In the genomic region with DNA sequence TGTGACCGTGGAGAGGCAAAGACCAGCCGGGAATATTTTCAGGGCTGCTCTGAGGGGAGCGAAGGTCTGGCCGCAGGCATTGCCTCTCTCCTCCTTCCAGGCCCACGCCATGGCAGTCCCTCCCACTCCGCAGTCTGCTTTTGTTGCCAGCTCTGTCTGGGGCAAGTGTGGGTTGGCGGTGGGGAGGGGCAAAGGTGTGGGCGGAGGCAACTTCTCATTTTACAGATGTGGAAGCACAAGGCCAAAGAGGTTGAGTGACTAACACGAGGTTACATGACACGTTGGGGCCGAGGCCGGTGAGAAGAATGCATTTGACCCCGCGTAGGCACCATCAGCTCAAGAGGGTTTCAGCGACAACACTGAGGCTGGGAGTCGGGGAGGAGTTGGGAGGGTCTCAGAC, we compare ENCODE assay signal across 12 cellular contexts. TPM values are rescaled to one million over a fixed set of nuclear protein-coding genes. Genes with fewer than 3 reads are reported as not detected.
DNase-seq lines count a peak whose midpoint lies in the region; ATAC-seq and TF ChIP-seq lines count a peak whose summit lies in the region.
"Had no signal": no experiment of that assay in that cellular context is flagged by ENCODE, and none has a peak within 500 bp of the region (broad histone marks: within the 10 kb centered on the region; RNA-seq: fewer than 3 reads in every experiment).

No MANE protein-coding gene starts in this region.

- H3K36me3 Mint-ChIP-seq in stimulated activated naive B cell treated with anti-CD40 and anti-IgM and Interleukin-4, amounts not matched to agents 10 μg/mL and 1 μg/mL and 100 μg/mL, for 72 hours = no peaks in the 10 kb centered on the region

- no peak overlapping the region for H4K91ac ChIP-seq in mesenchymal stem cell (ENCODE audit: low read length)

- H3K4me1 ChIP-seq in BE2C (peaks cover 17% of the 10 kb centered on the region), HUES48 (ENCODE audit: control insufficient read depth, insufficient read depth, low read length) (peaks cover 19% of the 10 kb centered on the region), mesenchymal stem cell (ENCODE audit: control insufficient read depth, insufficient read depth, low read depth, low read length) (peaks cover 8% of the 10 kb centered on the region)

- peak overlapping the region; percentile 19 for H4K8ac ChIP-seq in mesenchymal stem cell (ENCODE audit: low read length)

- H3K27ac ChIP-seq in HUES48 (ENCODE audit: low read depth, low read length) (peak overlapping the region; percentile 15), mesenchymal stem cell (ENCODE audit: low read length, poor library complexity, severe bottlenecking) (no peak overlapping the region)

- H3K4me3 Mint-ChIP-seq in stimulated activated naive B cell treated with anti-CD40 and anti-IgM and Interleukin-4, amounts not matched to agents 10 μg/mL and 1 μg/mL and 100 μg/mL, for 72 hours = no peak overlapping the region
- H3K4me3 Mint-ChIP-seq: CD4-positive, CD25-positive, alpha-beta regulatory T cell had no signal

- H3K27me3 ChIP-seq in BE2C (no peaks in the 10 kb centered on the region), HUES48 (ENCODE audit: control insufficient read depth, insufficient read depth, low read length) (peaks cover 8% of the 10 kb centered on the region), mesenchymal stem cell (ENCODE audit: control insufficient read depth in 1 of 2, insufficient read depth in 1 of 2, low read length in 2 of 2) (peaks cover 0 to 24% of the 10 kb centered on the region in 2 experiments)

- 60% methylated on average over 14 of the region's 16 CpGs for WGBS in mesenchymal stem cell

- H2AK5ac ChIP-seq in mesenchymal stem cell (ENCODE audit: low read length, severe bottlenecking) = no peak overlapping the region

- no peak overlapping the region for H2AFZ ChIP-seq in mesenchymal stem cell (ENCODE audit: low read depth, low read length)

- H3K9me3 ChIP-seq in BE2C (no peaks in the 10 kb centered on the region), HUES48 (ENCODE audit: control insufficient read depth, insufficient read depth, low read length) (no peaks in the 10 kb centered on the region), mesenchymal stem cell (ENCODE audit: control insufficient read depth, low read length) (no peaks in the 10 kb centered on the region)

- TF ChIP-seq CTCF in BE2C (IDR thresholded peaks at IDR 0.05; ENCODE audit: low read depth, low read length) = no peak
- no peak for TF ChIP-seq CTCF in astrocyte of the spinal cord (IDR thresholded peaks at IDR 0.05; ENCODE audit: low read depth, low read length)

- no peak overlapping the region for H3K9ac ChIP-seq in HUES48 (ENCODE audit: low read depth, low read length)
- no peak overlapping the region for H3K9ac ChIP-seq in mesenchymal stem cell (ENCODE audit: low read length)

- DNase-seq in BE2C (peak; percentile 40), astrocyte of the spinal cord (ENCODE audit: low read depth, low spot score) (peak; percentile 43), mesenchymal stem cell (peak; percentile 36), NCI-H1105 treated with DMSO at 0.1 percent for 48 hours (lab: John Stamatoyannopoulos, UW) (no peak), NOMO-1 treated with dmso at 0.1 percent for 144 hours (lab: John Stamatoyannopoulos, UW; ENCODE audit: unreplicated experiment) (no peak), left lobe of liver (ENCODE audit: low spot score) (no peak)
- DNase-seq in stimulated activated naive B cell treated with anti-CD40 and anti-IgM and Interleukin-4, amounts not matched to agents 10 μg/mL and 1 μg/mL and 100 μg/mL, for 72 hours = no peak
- DNase-seq: CD4-positive, CD25-positive, alpha-beta regulatory T cell; small intestine had no signal

- in situ Hi-C loops in astrocyte of the spinal cord (cut with HindIII; ENCODE audit: low sequenced_read_pairs) = no loop called here

- ATAC-seq in stimulated activated naive B cell treated with anti-CD40 and anti-IgM and Interleukin-4, amounts not matched to agents 10 μg/mL and 1 μg/mL and 100 μg/mL, for 72 hours (replicated peaks) = no peak
- no peak for ATAC-seq in left lobe of liver

- H3K4me3 ChIP-seq in BE2C (ENCODE audit: low read depth, low read length) = no peak overlapping the region
- no peak overlapping the region for H3K4me3 ChIP-seq in HUES48 (ENCODE audit: low read depth, low read length)
- H3K4me3 ChIP-seq in astrocyte of the spinal cord (ENCODE audit: low read depth, low read length) = no peak overlapping the region
- no peak overlapping the region for H3K4me3 ChIP-seq in mesenchymal stem cell (ENCODE audit: insufficient read depth in 1 of 2, low read depth in 1 of 2, low read length in 2 of 2)

- H2BK15ac ChIP-seq in mesenchymal stem cell (ENCODE audit: low read depth, poor library complexity, severe bottlenecking) = peak overlapping the region; percentile 73

- H3K27me3 Mint-ChIP-seq in stimulated activated naive B cell treated with anti-CD40 and anti-IgM and Interleukin-4, amounts not matched to agents 10 μg/mL and 1 μg/mL and 100 μg/mL, for 72 hours = peaks cover 35 to 38% of the 10 kb centered on the region in 2 donors

- no peak overlapping the region for H3K27ac Mint-ChIP-seq in stimulated activated naive B cell treated with anti-CD40 and anti-IgM and Interleukin-4, amounts not matched to agents 10 μg/mL and 1 μg/mL and 100 μg/mL, for 72 hours
- H3K27ac Mint-ChIP-seq: CD4-positive, CD25-positive, alpha-beta regulatory T cell had no signal

- H3K36me3 ChIP-seq in BE2C = no peaks in the 10 kb centered on the region
- no peaks in the 10 kb centered on the region for H3K36me3 ChIP-seq in HUES48 (ENCODE audit: control insufficient read depth, insufficient read depth, low read length)
- H3K36me3 ChIP-seq in mesenchymal stem cell (ENCODE audit: control insufficient read depth in 1 of 2, insufficient read depth in 2 of 2, low read depth in 1 of 2, low read length in 2 of 2) = no peaks in the 10 kb centered on the region

- H3K9me3 Mint-ChIP-seq in stimulated activated naive B cell treated with anti-CD40 and anti-IgM and Interleukin-4, amounts not matched to agents 10 μg/mL and 1 μg/mL and 100 μg/mL, for 72 hours = no peaks in the 10 kb centered on the region
- H3K9me3 Mint-ChIP-seq: CD4-positive, CD25-positive, alpha-beta regulatory T cell had no signal

- H3K4me1 Mint-ChIP-seq in stimulated activated naive B cell treated with anti-CD40 and anti-IgM and Interleukin-4, amounts not matched to agents 10 μg/mL and 1 μg/mL and 100 μg/mL, for 72 hours = no peaks in the 10 kb centered on the region

- no peak overlapping the region for H2BK5ac ChIP-seq in mesenchymal stem cell (ENCODE audit: low read depth, low read length, poor library complexity, severe bottlenecking)

- no peaks in the 10 kb centered on the region for H3K79me1 ChIP-seq in mesenchymal stem cell (replicated peaks; ENCODE audit: low read length, poor library complexity, severe bottlenecking)

- no peak overlapping the region for H2BK120ac ChIP-seq in mesenchymal stem cell (ENCODE audit: low read depth, low read length)

- no peak overlapping the region for H3K4me2 ChIP-seq in mesenchymal stem cell (ENCODE audit: low read length, poor library complexity, severe bottlenecking)

- no peak overlapping the region for H3K14ac ChIP-seq in mesenchymal stem cell (ENCODE audit: low read length in 2 of 2)

- peak overlapping the region; percentile 9 for H3K4ac ChIP-seq in mesenchymal stem cell (ENCODE audit: low read depth in 1 of 2, low read length in 2 of 2)

- no peak overlapping the region for H3K18ac ChIP-seq in mesenchymal stem cell (ENCODE audit: low read depth in 1 of 2, low read length in 2 of 2)

- H3K23ac ChIP-seq in mesenchymal stem cell (ENCODE audit: low read length in 2 of 2) = no peak overlapping the region

- peak overlapping the region in 1 of 2 experiments; percentile 15 for H2BK12ac ChIP-seq in mesenchymal stem cell (ENCODE audit: low read length in 2 of 2)

RNA-seq across cellular contexts. Expression of a gene that starts 6.1 kb away (rescaled TPM):
- 226 TPM for polyA plus RNA-seq in BE2C (2012; ENCODE audit: insufficient read depth, insufficient read length, low read depth)
- polyA plus RNA-seq in mesenchymal stem cell (2013, experiment 1 of 2) = 0.30 TPM
- polyA plus RNA-seq in mesenchymal stem cell (2013, experiment 2 of 2) = 0.27 TPM
- not detected for total RNA-seq in left lobe of liver

RNA-seq across cellular contexts. Expression of a gene that starts 40.7 kb away (rescaled TPM):
- 2.5 TPM for polyA plus RNA-seq in BE2C (2012; ENCODE audit: insufficient read depth, insufficient read length, low read depth)
- not detected for polyA plus RNA-seq in mesenchymal stem cell (2013, experiment 1 of 2)
- polyA plus RNA-seq in mesenchymal stem cell (2013, experiment 2 of 2) = not detected
- not detected for total RNA-seq in left lobe of liver
- total RNA-seq: activated CD8-positive, alpha-beta memory T cell treated with anti-CD3 and anti-CD28 coated beads for 36 hours; CD4-positive, CD25-positive, alpha-beta regulatory T cell; subcutaneous adipose tissue had no signal
- polyA plus RNA-seq: CD4-positive, CD25-positive, alpha-beta regulatory T cell; small intestine had no signal

RNA-seq across cellular contexts. Expression of a gene that starts 51.8 kb away (rescaled TPM):
- 3.4 TPM for polyA plus RNA-seq in BE2C (2012; ENCODE audit: insufficient read depth, insufficient read length, low read depth)
- 0.03 TPM for polyA plus RNA-seq in mesenchymal stem cell (2013, experiment 1 of 2)
- polyA plus RNA-seq in mesenchymal stem cell (2013, experiment 2 of 2) = not detected
- total RNA-seq in left lobe of liver = not detected
- total RNA-seq: activated CD8-positive, alpha-beta memory T cell treated with anti-CD3 and anti-CD28 coated beads for 36 hours; CD4-positive, CD25-positive, alpha-beta regulatory T cell; subcutaneous adipose tissue had no signal
- polyA plus RNA-seq: CD4-positive, CD25-positive, alpha-beta regulatory T cell had no signal

Comparison
In these comparisons a context has a peak if more than half of its experiments do, and no peak if none do; other contexts are left out.
1. DNase-seq: peak in BE2C (single experiment), astrocyte of the spinal cord (single experiment) and mesenchymal stem cell (single experiment); none in NCI-H1105 treated with DMSO at 0.1 percent for 48 hours (single experiment), stimulated activated naive B cell treated with anti-CD40 and anti-IgM and Interleukin-4, amounts not matched to agents 10 μg/mL and 1 μg/mL and 100 μg/mL, for 72 hours (single experiment), NOMO-1 treated with dmso at 0.1 percent for 144 hours (single experiment) and left lobe of liver (single experiment).